14 cellular contexts compared by ENCODE assay signal in the genomic region with DNA sequence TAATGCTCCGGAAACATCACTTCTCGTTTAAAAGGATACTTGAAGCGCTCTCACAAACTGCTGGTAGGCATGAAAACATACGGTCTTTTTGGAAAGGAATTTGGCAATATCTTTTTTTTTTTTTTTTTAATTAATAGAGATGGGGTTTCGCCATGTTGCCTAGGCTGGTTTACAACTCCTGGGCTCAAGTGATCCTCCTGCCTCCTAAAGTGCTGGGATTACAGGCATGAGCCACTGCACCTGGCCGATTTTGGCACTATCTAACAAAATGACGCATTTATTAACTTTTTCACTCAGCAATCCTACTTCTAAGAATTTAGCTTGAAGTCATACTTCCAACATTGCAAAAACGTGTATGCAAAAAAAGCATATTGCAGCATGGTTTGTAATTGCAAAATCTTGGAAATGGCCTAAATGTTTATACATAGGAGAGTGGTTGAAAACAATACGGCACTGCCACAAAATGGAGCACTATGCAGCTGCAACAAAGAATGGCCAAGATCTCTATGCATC.
"Had no signal": no experiment of that assay in that cellular context is flagged by ENCODE, and none has a peak within 500 bp of the region (broad histone marks: within the 10 kb centered on the region; RNA-seq: fewer than 3 reads in every experiment).

No MANE protein-coding gene starts in this region.

- H3K9me3 ChIP-seq: body of pancreas, pancreas had no signal

- DNase-seq: activated CD4-positive, alpha-beta T cell treated with anti-CD3 and anti-CD28 coated beads for 48 hours; activated CD8-positive, alpha-beta T cell treated with anti-CD3 and anti-CD28 coated beads, Interleukin-2, amount 10 ng/mL, durations not matched to agents 7 days and 5 days; amniotic stem cell; body of pancreas; immature natural killer cell; left cardiac atrium; mammary epithelial cell; naive thymus-derived CD8-positive, alpha-beta T cell; pancreas; stimulated activated CD4-positive, alpha-beta T cell treated with anti-CD3 and anti-CD28 coated beads, Interleukin-2, amount 100 ng/mL, for 48 hours; stimulated activated naive CD8-positive, alpha-beta T cell treated with anti-CD3 and anti-CD28 coated beads, Interleukin-15, Interleukin-2, amounts not matched to agents 100 U/mL and 50 U/mL, for 24 hours; T-helper 9 cell had no signal

- H3K36me3 Mint-ChIP-seq: immature natural killer cell; naive thymus-derived CD8-positive, alpha-beta T cell had no signal

- H3K9me3 Mint-ChIP-seq: activated naive CD4-positive, alpha-beta T cell treated with anti-CD3 and anti-CD28 coated beads, Interleukin-2, amount 50 U/mL, for 72 hours; immature natural killer cell; naive thymus-derived CD8-positive, alpha-beta T cell had no signal

- H3K27ac Mint-ChIP-seq: activated CD8-positive, alpha-beta T cell treated with anti-CD3 and anti-CD28 coated beads, Interleukin-2, amount 10 ng/mL, durations not matched to agents 7 days and 5 days; activated naive CD4-positive, alpha-beta T cell treated with anti-CD3 and anti-CD28 coated beads, Interleukin-2, amount 50 U/mL, for 72 hours had no signal

- H3K27me3 ChIP-seq: body of pancreas, pancreas had no signal

- H3K36me3 ChIP-seq: pancreas had no signal

- FAIRE-seq: pancreas, urothelium cell line had no signal

- H3K4me3 ChIP-seq: body of pancreas, pancreas had no signal

- H3K27ac ChIP-seq: body of pancreas, pancreas had no signal

- ATAC-seq: activated CD8-positive, alpha-beta T cell treated with anti-CD3 and anti-CD28 coated beads, Interleukin-2, amount 10 ng/mL, durations not matched to agents 7 days and 5 days; activated naive CD4-positive, alpha-beta T cell treated with anti-CD3 and anti-CD28 coated beads, Interleukin-2, amount 50 U/mL, for 72 hours; body of pancreas; left cardiac atrium; naive thymus-derived CD8-positive, alpha-beta T cell; stimulated activated naive CD8-positive, alpha-beta T cell treated with anti-CD3 and anti-CD28 coated beads, Interleukin-15, Interleukin-2, amounts not matched to agents 100 U/mL and 50 U/mL, for 24 hours had no signal
